In the genomic region with DNA sequence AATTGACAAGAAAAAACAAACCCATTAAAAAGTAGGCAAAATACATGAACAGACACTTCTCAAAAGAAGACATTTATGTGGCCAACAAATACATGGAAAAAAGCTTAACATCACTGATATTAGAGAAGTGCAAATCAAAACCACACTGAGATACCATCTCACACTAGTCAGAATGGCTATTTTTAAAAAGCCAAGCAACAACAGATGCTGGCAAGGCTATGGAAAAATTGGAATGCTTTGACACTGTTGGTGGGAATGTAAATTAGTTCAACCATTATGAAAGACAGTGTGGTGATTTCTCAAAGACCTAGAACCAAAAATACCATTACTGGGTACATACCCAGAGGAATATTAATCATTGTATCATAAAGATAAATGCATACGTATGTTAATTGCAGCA, we compare ENCODE assay signal across 35 cellular contexts.
"Had no signal": no experiment of that assay in that cellular context is flagged by ENCODE, and none has a peak within 500 bp of the region (broad histone marks: within the 10 kb centered on the region; RNA-seq: fewer than 3 reads in every experiment).

No MANE protein-coding gene starts in this region.

- H3K4me1 ChIP-seq: adrenal gland, body of pancreas, breast epithelium had no signal

- H3K4me3 Mint-ChIP-seq: activated CD4-positive, alpha-beta memory T cell treated with anti-CD3 and anti-CD28 coated beads for 36 hours; activated CD4-positive, alpha-beta T cell treated with anti-CD3 and anti-CD28 coated beads, Interleukin-2, amount 10 ng/mL, durations not matched to agents 24 days and 14 days; activated CD8-positive, alpha-beta T cell treated with anti-CD3 and anti-CD28 coated beads for 36 hours; activated naive CD4-positive, alpha-beta T cell treated with anti-CD3 and anti-CD28 coated beads for 36 hours; activated naive CD8-positive, alpha-beta T cell treated with anti-CD3 and anti-CD28 coated beads for 36 hours; activated T-cell treated with anti-CD3 and anti-CD28 coated beads, Interleukin-2, amount 50 U/mL, for 4 hours; activated T-cell treated with anti-CD3 and anti-CD28 coated beads, Interleukin-2, amount 50 U/mL, for 72 hours; activated T-helper 1 cell treated with anti-CD3 and anti-CD28 coated beads, Interleukin-12 subunit alpha, Interleukin-12 subunit beta, Interleukin-2, Interleukin-4 antibody, amounts not matched to agents 30 ng/mL and 10 ng/mL and 1 ng/mL, durations not matched to agents 14 hours and 24 hours and 36 hours; activated T-helper 17 cell treated with anti-CD3 and anti-CD28 coated beads, Interleukin-2, amount 50 U/mL, for 72 hours; T-helper 1 cell treated with Interleukin-12 subunit alpha and Interleukin-12 subunit beta and Interleukin-4 antibody, amounts not matched to agents 30 μg/mL and 1 μg/mL, for 36 hours; T-helper 2 cell treated with Interferon-gamma antibody and Interleukin-4, amounts not matched to agents 5 μg/mL and 100 μg/mL, for 36 hours had no signal

- H3K36me3 ChIP-seq: adrenal gland, brain microvascular endothelial cell, breast epithelium had no signal

- DNase-seq: activated CD4-positive, alpha-beta memory T cell treated with anti-CD3 and anti-CD28 coated beads for 36 hours; activated CD4-positive, alpha-beta T cell treated with anti-CD3 and anti-CD28 coated beads for 4 hours; activated CD4-positive, alpha-beta T cell treated with anti-CD3 and anti-CD28 coated beads, Interleukin-2, amount 10 ng/mL, durations not matched to agents 24 days and 14 days; activated CD4-positive, alpha-beta T cell treated with anti-CD3 and anti-CD28 coated beads, Interleukin-2, amount 50 U/mL, for 1 hour; activated CD4-positive, alpha-beta T cell treated with anti-CD3 and anti-CD28 coated beads, Interleukin-2, amount 50 U/mL, for 4 hours; activated CD4-positive, CD25-positive, alpha-beta regulatory T cell; activated CD4-positive, CD25-positive, alpha-beta regulatory T cell treated with anti-CD3 and anti-CD28 coated beads, Interleukin-2, amount 50 U/mL, for 72 hours; activated CD8-positive, alpha-beta memory T cell treated with anti-CD3 and anti-CD28 coated beads, Interleukin-2, amount 50 U/mL, for 4 hours; activated CD8-positive, alpha-beta T cell treated with anti-CD3 and anti-CD28 coated beads for 36 hours; activated effector memory CD4-positive, alpha-beta T cell treated with anti-CD3 and anti-CD28 coated beads, Interleukin-2, amount 50 U/mL, for 16 hours; activated gamma-delta T cell treated with Interleukin-2 at 50 U/mL for 16 hours; activated naive CD4-positive, alpha-beta T cell; activated naive CD4-positive, alpha-beta T cell treated with anti-CD3 and anti-CD28 coated beads for 36 hours; activated naive CD4-positive, alpha-beta T cell treated with anti-CD3 and anti-CD28 coated beads, Interleukin-2, amount 50 U/mL, for 16 hours; activated naive CD8-positive, alpha-beta T cell treated with anti-CD3 and anti-CD28 coated beads for 36 hours; activated T-cell treated with anti-CD3 and anti-CD28 coated beads for 4 hours; activated T-cell treated with anti-CD3 and anti-CD28 coated beads, Interleukin-2, amount 50 U/mL, for 1 hour; activated T-cell treated with anti-CD3 and anti-CD28 coated beads, Interleukin-2, amount 50 U/mL, for 4 hours; activated T-cell treated with anti-CD3 and anti-CD28 coated beads, Interleukin-2, amount 50 U/mL, for 72 hours; adrenal gland; amniotic stem cell; aorta; body of pancreas; brain microvascular endothelial cell; central memory CD4-positive, alpha-beta T cell; T-helper 1 cell; T-helper 2 cell; T-helper 9 cell had no signal

- H3K4me1 Mint-ChIP-seq: activated CD4-positive, alpha-beta T cell treated with anti-CD3 and anti-CD28 coated beads, Interleukin-2, amount 10 ng/mL, durations not matched to agents 24 days and 14 days; activated naive CD8-positive, alpha-beta T cell treated with anti-CD3 and anti-CD28 coated beads for 36 hours; activated T-helper 17 cell treated with anti-CD3 and anti-CD28 coated beads, Interleukin-2, amount 50 U/mL, for 72 hours had no signal

- H3K4me3 ChIP-seq: adrenal gland, body of pancreas, breast epithelium had no signal

- H3K27me3 ChIP-seq: adrenal gland, body of pancreas, brain microvascular endothelial cell, breast epithelium had no signal

- ATAC-seq: activated CD8-positive, alpha-beta T cell treated with anti-CD3 and anti-CD28 coated beads for 36 hours; activated naive CD4-positive, alpha-beta T cell treated with anti-CD3 and anti-CD28 coated beads, Interleukin-2, amount 50 U/mL, for 72 hours; activated T-cell treated with anti-CD3 and anti-CD28 coated beads, Interleukin-2, amount 50 U/mL, for 4 hours; activated T-cell treated with anti-CD3 and anti-CD28 coated beads, Interleukin-2, amount 50 U/mL, for 72 hours; activated T-helper 17 cell treated with anti-CD3 and anti-CD28 coated beads, Interleukin-2, amount 50 U/mL, for 72 hours; body of pancreas had no signal

- H3K9me3 ChIP-seq: adrenal gland, body of pancreas had no signal

- H3K27ac ChIP-seq: adrenal gland, body of pancreas, brain microvascular endothelial cell, breast epithelium, VCaP had no signal

- H3K27me3 Mint-ChIP-seq: activated CD4-positive, alpha-beta memory T cell treated with anti-CD3 and anti-CD28 coated beads for 36 hours; activated CD4-positive, alpha-beta T cell treated with anti-CD3 and anti-CD28 coated beads, Interleukin-2, amount 10 ng/mL, durations not matched to agents 24 days and 14 days; activated CD8-positive, alpha-beta T cell treated with anti-CD3 and anti-CD28 coated beads for 36 hours; activated naive CD8-positive, alpha-beta T cell treated with anti-CD3 and anti-CD28 coated beads for 36 hours; activated T-helper 17 cell treated with anti-CD3 and anti-CD28 coated beads, Interleukin-2, amount 50 U/mL, for 72 hours had no signal

- H3K27ac Mint-ChIP-seq: activated CD4-positive, alpha-beta memory T cell treated with anti-CD3 and anti-CD28 coated beads for 36 hours; activated CD4-positive, alpha-beta T cell treated with anti-CD3 and anti-CD28 coated beads, Interleukin-2, amount 10 ng/mL, durations not matched to agents 24 days and 14 days; activated CD8-positive, alpha-beta T cell treated with anti-CD3 and anti-CD28 coated beads for 36 hours; activated naive CD4-positive, alpha-beta T cell treated with anti-CD3 and anti-CD28 coated beads for 36 hours; activated naive CD4-positive, alpha-beta T cell treated with anti-CD3 and anti-CD28 coated beads, Interleukin-2, amount 50 U/mL, for 72 hours; activated naive CD8-positive, alpha-beta T cell treated with anti-CD3 and anti-CD28 coated beads for 36 hours; activated T-cell treated with anti-CD3 and anti-CD28 coated beads, Interleukin-2, amount 50 U/mL, for 72 hours; activated T-helper 1 cell treated with anti-CD3 and anti-CD28 coated beads, Interleukin-12 subunit alpha, Interleukin-12 subunit beta, Interleukin-2, Interleukin-4 antibody, amounts not matched to agents 30 ng/mL and 10 ng/mL and 1 ng/mL, durations not matched to agents 14 hours and 24 hours and 36 hours; activated T-helper 17 cell treated with anti-CD3 and anti-CD28 coated beads, Interleukin-2, amount 50 U/mL, for 72 hours; T-helper 1 cell treated with Interleukin-12 subunit alpha and Interleukin-12 subunit beta and Interleukin-4 antibody, amounts not matched to agents 30 μg/mL and 1 μg/mL, for 36 hours; T-helper 2 cell treated with Interferon-gamma antibody and Interleukin-4, amounts not matched to agents 5 μg/mL and 100 μg/mL, for 36 hours had no signal
